In the genomic region with DNA sequence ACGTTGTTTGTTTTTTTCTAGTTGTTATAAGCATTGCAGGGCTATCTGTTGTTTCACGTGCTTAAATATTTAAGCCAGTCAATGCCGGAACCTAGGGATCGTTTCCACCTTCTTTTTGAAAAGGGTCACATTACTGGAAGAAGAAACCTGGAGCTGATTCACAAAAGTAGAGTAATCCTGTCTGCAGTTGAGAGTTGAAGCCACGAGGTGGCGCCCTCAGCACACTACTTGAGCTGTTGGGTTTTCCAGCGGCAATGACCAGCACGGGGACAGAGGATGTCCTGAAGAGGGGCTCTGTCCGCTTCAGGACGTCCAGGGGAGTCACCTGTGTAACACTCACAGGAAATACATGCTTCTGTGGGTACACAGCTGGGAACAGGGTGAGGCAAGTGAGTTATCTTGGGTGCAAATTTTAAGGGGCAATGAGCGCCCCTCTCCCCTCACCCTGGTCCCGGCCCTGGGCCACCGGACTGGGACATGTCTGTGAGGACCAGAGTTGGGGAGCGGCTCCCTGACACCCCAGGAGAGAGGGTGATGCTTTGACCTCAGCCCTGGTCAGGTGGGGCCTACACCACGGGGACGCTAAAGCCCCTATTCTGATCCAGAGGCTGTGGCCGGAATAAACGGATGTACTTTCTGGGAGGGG, we compare ENCODE assay signal across 8 cellular contexts. TPM values are rescaled to one million over a fixed set of nuclear protein-coding genes. Genes with fewer than 3 reads are reported as not detected.
A peak's percentile ranks its signal among the peaks of the same experiment; 100 is the strongest.
DNase-seq lines count a peak whose midpoint lies in the region; ATAC-seq and TF ChIP-seq lines count a peak whose summit lies in the region.

No MANE protein-coding gene starts in this region.

- peak; percentile 33 for ATAC-seq in left colon
- ATAC-seq in HG03280 (IDR thresholded peaks at IDR 0.05; ENCODE audit: unreplicated experiment), result no peak

- intact Hi-C loops in left colon (cut with DNase I, micrococcal nuclease), result loop anchor here (5.0 to 10.0 kb wide), 2 partner anchors 104 to 106 kb away; no protein-coding TSS in a partner anchor

- DNase-seq in NOMO-1 treated with DMSO at 0.1 percent for 48 hours (lab: John Stamatoyannopoulos, UW; ENCODE audit: unreplicated experiment) (peak; percentile 50), NOMO-1 treated with dmso at 0.1 percent for 144 hours (lab: John Stamatoyannopoulos, UW; ENCODE audit: unreplicated experiment) (no peak), NCI-H146 treated with DMSO at 0.1 percent for 48 hours (lab: John Stamatoyannopoulos, UW; ENCODE audit: unreplicated experiment) (peak; percentile 49), cerebellum (ENCODE audit: low spot score) (peak; percentile 68), left colon (peak; percentile 54 to 85)
- peak; percentile 56 for DNase-seq in stimulated activated CD4-positive, alpha-beta T cell treated with anti-CD3 and anti-CD28 coated beads, Interleukin-4, amount 100 ng/mL, for 24 hours

- H3K4me3 ChIP-seq in WI38 (ENCODE audit: low read depth, low read length), result no peak overlapping the region

- TF ChIP-seq CTCF in WI38 (IDR thresholded peaks at IDR 0.05; ENCODE audit: low read depth, low read length), result peak; percentile 78

RNA-seq across cellular contexts. Expression of a gene that starts 26.3 kb away (rescaled TPM):
- total RNA-seq in cerebellum, result 1.7 TPM
- 1 to 10 TPM; 1.5 to 4.6 TPM for total RNA-seq in left colon

RNA-seq across cellular contexts. Expression of a gene that starts 53.5 kb away (rescaled TPM):
- total RNA-seq in cerebellum (7.7 TPM), left colon (1 to 10 TPM; 1.9 to 2.9 TPM)
